Comparison of ENCODE assay signal across 17 cellular contexts in the genomic region with DNA sequence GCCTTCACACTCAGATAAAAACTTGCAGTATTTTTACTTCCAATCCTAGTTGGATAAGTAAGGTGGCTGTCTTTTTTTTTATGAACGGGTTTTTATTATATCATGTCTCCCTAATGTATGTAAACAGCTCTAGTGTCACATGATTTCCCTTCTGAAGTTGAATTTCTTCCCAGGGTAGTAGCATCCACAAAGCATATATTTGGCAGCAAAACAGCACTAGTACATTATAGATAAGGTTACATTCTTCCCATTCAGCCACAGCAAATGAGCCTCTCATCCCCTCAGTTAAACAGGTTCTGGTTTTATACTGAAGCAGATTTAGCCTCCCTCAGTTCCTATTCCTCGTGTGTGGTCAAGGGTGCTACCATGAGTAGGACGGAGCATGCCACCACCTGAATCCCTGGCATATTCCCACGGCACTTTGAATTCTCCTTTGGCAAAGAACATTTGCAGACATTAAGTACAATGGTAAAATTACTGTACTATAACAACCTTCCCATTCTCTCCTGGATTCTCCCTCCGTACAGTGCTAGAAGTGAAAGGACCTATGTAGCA. TPM values are rescaled to one million over a fixed set of nuclear protein-coding genes. Genes with fewer than 3 reads are reported as not detected.
A peak's percentile ranks its signal among the peaks of the same experiment; 100 is the strongest.
DNase-seq lines count a peak whose midpoint lies in the region; ATAC-seq and TF ChIP-seq lines count a peak whose summit lies in the region.
"Had no signal": no experiment of that assay in that cellular context is flagged by ENCODE, and none has a peak within 500 bp of the region (broad histone marks: within the 10 kb centered on the region; RNA-seq: fewer than 3 reads in every experiment).

No MANE protein-coding gene starts in this region.

- H3K4me3 ChIP-seq in GM23338 (no peak overlapping the region), hepatocyte (no peak overlapping the region)
- H3K4me3 ChIP-seq: adrenal gland, esophagus squamous epithelium, stomach had no signal

- ATAC-seq in GM23338 = no peak
- ATAC-seq in GM18870 (IDR thresholded peaks at IDR 0.05; ENCODE audit: unreplicated experiment) = no peak

- peaks cover 10% of the 10 kb centered on the region for H3K36me3 Mint-ChIP-seq in GM23338 (ENCODE audit: low read depth)
- H3K36me3 Mint-ChIP-seq: type B pancreatic cell had no signal

- H3K27ac ChIP-seq in GM23338 (ENCODE audit: low read depth) = no peak overlapping the region
- no peak overlapping the region for H3K27ac ChIP-seq in hepatocyte
- H3K27ac ChIP-seq: adrenal gland, esophagus squamous epithelium, stomach, WERI-Rb-1 had no signal

- H3K9me3 ChIP-seq in hepatocyte (ENCODE audit: low read depth) = no peaks in the 10 kb centered on the region
- H3K9me3 ChIP-seq: adrenal gland, esophagus squamous epithelium, stomach had no signal

- no peaks in the 10 kb centered on the region for H3K36me3 ChIP-seq in GM23338 (ENCODE audit: insufficient read depth)
- H3K36me3 ChIP-seq in hepatocyte (replicated peaks; ENCODE audit: insufficient read depth, low read depth) = no peaks in the 10 kb centered on the region
- H3K36me3 ChIP-seq: adrenal gland, esophagus squamous epithelium, stomach, WERI-Rb-1 had no signal

- H3K27me3 ChIP-seq in GM23338 (ENCODE audit: insufficient read depth) = no peaks in the 10 kb centered on the region
- H3K27me3 ChIP-seq in hepatocyte = no peaks in the 10 kb centered on the region
- H3K27me3 ChIP-seq: adrenal gland, esophagus squamous epithelium, stomach had no signal

- peaks cover 16% of the 10 kb centered on the region for H3K4me1 Mint-ChIP-seq in GM23338

- H3K27me3 Mint-ChIP-seq in GM23338 (ENCODE audit: insufficient read depth, low read depth, poor library complexity) = no peaks in the 10 kb centered on the region
- H3K27me3 Mint-ChIP-seq: type B pancreatic cell had no signal

- H3K4me3 Mint-ChIP-seq in GM23338 = no peak overlapping the region
- H3K4me3 Mint-ChIP-seq: type B pancreatic cell had no signal

- WGBS in hepatocyte (ENCODE audit: low lambda C conversion rate, missing lambda C conversion rate) = 63% methylated on average over 5 of the region's 5 CpGs

- H4K20me1 ChIP-seq in GM23338 (replicated peaks; ENCODE audit: insufficient read depth) (no peaks in the 10 kb centered on the region), hepatocyte (ENCODE audit: insufficient read depth, poor library complexity, severe bottlenecking) (no peaks in the 10 kb centered on the region)

- H3F3A ChIP-seq in GM23338 (replicated peaks; ENCODE audit: low read depth) = no peaks in the 10 kb centered on the region

- peak overlapping the region; percentile 73; the same call in 1 of the 2 replicates for H3K27ac Mint-ChIP-seq in GM23338
- H3K27ac Mint-ChIP-seq: type B pancreatic cell had no signal

- H3K79me2 ChIP-seq in GM23338 (replicated peaks; ENCODE audit: insufficient read depth) (no peaks in the 10 kb centered on the region), hepatocyte (no peaks in the 10 kb centered on the region)

- H3K9me2 ChIP-seq in GM23338 (ENCODE audit: insufficient read depth) (peaks cover 12% of the 10 kb centered on the region; the same call in 1 of the 2 replicates), hepatocyte (replicated peaks; ENCODE audit: insufficient read depth) (peaks cover 4% of the 10 kb centered on the region)

- DNase-seq in GM23338 (ENCODE audit: low spot score) (no peak), NCI-H1092 (lab: John Stamatoyannopoulos, UW) (peak; percentile 44), NCI-H748 treated with DMSO at 0.1 percent for 48 hours (lab: John Stamatoyannopoulos, UW) (peak; percentile 25), hepatocyte (ENCODE audit: low spot score) (no peak), NOMO-1 treated with DMSO at 0.1 percent for 48 hours (lab: John Stamatoyannopoulos, UW; ENCODE audit: unreplicated experiment) (no peak), inferior parietal cortex (ENCODE audit: extremely low spot score) (no peak)
- DNase-seq: adrenal gland; esophagus squamous epithelium; HCEC 1CT; KG1; occipital lobe; stimulated activated CD4-positive, alpha-beta T cell treated with anti-CD3 and anti-CD28 coated beads, Interleukin-12 subunit alpha, Interleukin-12 subunit beta, amount 100 ng/mL, for 4 hours; stomach; WERI-Rb-1 had no signal

- H3K4me2 ChIP-seq in GM23338 = no peak overlapping the region
- peak overlapping the region; percentile 32 for H3K4me2 ChIP-seq in hepatocyte

- H2AFZ ChIP-seq in GM23338 (no peak overlapping the region), hepatocyte (no peak overlapping the region)

- H3K4me1 ChIP-seq in GM23338 (ENCODE audit: insufficient read depth) (peaks cover 10% of the 10 kb centered on the region), hepatocyte (ENCODE audit: insufficient read depth) (peaks cover 22% of the 10 kb centered on the region)
- H3K4me1 ChIP-seq: adrenal gland, stomach had no signal

- peaks cover 4% of the 10 kb centered on the region; the same call in 2 of the 3 replicates for H3K9me3 Mint-ChIP-seq in GM23338

- TF ChIP-seq CTCF in GM23338 (conservative IDR thresholded peaks at IDR 0.05; ENCODE audit: low read depth in 2 of 2) (no peak), hepatocyte (IDR thresholded peaks at IDR 0.05; ENCODE audit: poor library complexity) (no peak)

TF ChIP-seq in GM23338, 12 proteins besides CTCF, POLR2A, EP300 and RAD21 (continues in another document):
- TF ChIP-seq JUNB (IDR thresholded peaks at IDR 0.05; ENCODE audit: unreplicated experiment) (no peak), ZNF114 (CRISPR knock-in tag; IDR thresholded peaks at IDR 0.05) (no peak), STAT1 (IDR thresholded peaks at IDR 0.05; ENCODE audit: unreplicated experiment) (no peak)
- TF ChIP-seq, protein P1, sequence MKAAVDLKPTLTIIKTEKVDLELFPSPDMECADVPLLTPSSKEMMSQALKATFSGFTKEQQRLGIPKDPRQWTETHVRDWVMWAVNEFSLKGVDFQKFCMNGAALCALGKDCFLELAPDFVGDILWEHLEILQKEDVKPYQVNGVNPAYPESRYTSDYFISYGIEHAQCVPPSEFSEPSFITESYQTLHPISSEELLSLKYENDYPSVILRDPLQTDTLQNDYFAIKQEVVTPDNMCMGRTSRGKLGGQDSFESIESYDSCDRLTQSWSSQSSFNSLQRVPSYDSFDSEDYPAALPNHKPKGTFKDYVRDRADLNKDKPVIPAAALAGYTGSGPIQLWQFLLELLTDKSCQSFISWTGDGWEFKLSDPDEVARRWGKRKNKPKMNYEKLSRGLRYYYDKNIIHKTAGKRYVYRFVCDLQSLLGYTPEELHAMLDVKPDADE (IDR thresholded peaks at IDR 0.05) = no peak
- TF ChIP-seq, protein P2, sequence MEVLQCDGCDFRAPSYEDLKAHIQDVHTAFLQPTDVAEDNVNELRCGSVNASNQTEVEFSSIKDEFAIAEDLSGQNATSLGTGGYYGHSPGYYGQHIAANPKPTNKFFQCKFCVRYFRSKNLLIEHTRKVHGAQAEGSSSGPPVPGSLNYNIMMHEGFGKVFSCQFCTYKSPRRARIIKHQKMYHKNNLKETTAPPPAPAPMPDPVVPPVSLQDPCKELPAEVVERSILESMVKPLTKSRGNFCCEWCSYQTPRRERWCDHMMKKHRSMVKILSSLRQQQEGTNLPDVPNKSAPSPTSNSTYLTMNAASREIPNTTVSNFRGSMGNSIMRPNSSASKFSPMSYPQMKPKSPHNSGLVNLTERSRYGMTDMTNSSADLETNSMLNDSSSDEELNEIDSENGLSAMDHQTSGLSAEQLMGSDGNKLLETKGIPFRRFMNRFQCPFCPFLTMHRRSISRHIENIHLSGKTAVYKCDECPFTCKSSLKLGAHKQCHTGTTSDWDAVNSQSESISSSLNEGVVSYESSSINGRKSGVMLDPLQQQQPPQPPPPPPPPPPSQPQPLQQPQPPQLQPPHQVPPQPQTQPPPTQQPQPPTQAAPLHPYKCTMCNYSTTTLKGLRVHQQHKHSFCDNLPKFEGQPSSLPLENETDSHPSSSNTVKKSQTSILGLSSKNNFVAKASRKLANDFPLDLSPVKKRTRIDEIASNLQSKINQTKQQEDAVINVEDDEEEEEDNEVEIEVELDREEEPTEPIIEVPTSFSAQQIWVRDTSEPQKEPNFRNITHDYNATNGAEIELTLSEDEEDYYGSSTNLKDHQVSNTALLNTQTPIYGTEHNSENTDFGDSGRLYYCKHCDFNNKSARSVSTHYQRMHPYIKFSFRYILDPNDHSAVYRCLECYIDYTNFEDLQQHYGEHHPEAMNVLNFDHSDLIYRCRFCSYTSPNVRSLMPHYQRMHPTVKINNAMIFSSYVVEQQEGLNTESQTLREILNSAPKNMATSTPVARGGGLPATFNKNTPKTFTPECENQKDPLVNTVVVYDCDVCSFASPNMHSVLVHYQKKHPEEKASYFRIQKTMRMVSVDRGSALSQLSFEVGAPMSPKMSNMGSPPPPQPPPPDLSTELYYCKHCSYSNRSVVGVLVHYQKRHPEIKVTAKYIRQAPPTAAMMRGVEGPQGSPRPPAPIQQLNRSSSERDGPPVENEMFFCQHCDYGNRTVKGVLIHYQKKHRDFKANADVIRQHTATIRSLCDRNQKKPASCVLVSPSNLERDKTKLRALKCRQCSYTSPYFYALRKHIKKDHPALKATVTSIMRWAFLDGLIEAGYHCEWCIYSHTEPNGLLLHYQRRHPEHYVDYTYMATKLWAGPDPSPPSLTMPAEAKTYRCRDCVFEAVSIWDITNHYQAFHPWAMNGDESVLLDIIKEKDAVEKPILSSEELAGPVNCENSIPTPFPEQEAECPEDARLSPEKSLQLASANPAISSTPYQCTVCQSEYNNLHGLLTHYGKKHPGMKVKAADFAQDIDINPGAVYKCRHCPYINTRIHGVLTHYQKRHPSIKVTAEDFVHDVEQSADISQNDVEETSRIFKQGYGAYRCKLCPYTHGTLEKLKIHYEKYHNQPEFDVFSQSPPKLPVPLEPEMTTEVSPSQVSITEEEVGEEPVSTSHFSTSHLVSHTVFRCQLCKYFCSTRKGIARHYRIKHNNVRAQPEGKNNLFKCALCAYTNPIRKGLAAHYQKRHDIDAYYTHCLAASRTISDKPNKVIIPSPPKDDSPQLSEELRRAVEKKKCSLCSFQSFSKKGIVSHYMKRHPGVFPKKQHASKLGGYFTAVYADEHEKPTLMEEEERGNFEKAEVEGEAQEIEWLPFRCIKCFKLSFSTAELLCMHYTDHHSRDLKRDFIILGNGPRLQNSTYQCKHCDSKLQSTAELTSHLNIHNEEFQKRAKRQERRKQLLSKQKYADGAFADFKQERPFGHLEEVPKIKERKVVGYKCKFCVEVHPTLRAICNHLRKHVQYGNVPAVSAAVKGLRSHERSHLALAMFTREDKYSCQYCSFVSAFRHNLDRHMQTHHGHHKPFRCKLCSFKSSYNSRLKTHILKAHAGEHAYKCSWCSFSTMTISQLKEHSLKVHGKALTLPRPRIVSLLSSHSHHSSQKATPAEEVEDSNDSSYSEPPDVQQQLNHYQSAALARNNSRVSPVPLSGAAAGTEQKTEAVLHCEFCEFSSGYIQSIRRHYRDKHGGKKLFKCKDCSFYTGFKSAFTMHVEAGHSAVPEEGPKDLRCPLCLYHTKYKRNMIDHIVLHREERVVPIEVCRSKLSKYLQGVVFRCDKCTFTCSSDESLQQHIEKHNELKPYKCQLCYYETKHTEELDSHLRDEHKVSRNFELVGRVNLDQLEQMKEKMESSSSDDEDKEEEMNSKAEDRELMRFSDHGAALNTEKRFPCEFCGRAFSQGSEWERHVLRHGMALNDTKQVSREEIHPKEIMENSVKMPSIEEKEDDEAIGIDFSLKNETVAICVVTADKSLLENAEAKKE (CRISPR knock-in tag; IDR thresholded peaks at IDR 0.05) = no peak

RNA-seq across cellular contexts. Expression of a gene that starts 15.4 kb away (rescaled TPM):
- total RNA-seq in GM23338 (2014; rRNA removed; shearing (Covaris generic)) = 25.1 and 34.4 TPM in 2 replicates
- polyA plus RNA-seq in GM23338 (2016; fragmentation: Nextera tagmentation; extraction: Ambion mirVana) (9.5 and 11.5 TPM in 2 replicates), hepatocyte (18.3 and 19.1 TPM in 2 replicates)
- 34.0 and 42.8 TPM in 2 replicates for total RNA-seq in hepatocyte
- total RNA-seq: HT-29 had no signal

Comparison
In these comparisons a context has a peak if more than half of its experiments do, and no peak if none do; other contexts are left out.
1. DNase-seq: peak in NCI-H1092 (single experiment) and NCI-H748 treated with DMSO at 0.1 percent for 48 hours (single experiment); none in GM23338 (single experiment), hepatocyte (single experiment), NOMO-1 treated with DMSO at 0.1 percent for 48 hours (single experiment) and inferior parietal cortex (single experiment).